8 cellular contexts compared by ENCODE assay signal in the genomic region with DNA sequence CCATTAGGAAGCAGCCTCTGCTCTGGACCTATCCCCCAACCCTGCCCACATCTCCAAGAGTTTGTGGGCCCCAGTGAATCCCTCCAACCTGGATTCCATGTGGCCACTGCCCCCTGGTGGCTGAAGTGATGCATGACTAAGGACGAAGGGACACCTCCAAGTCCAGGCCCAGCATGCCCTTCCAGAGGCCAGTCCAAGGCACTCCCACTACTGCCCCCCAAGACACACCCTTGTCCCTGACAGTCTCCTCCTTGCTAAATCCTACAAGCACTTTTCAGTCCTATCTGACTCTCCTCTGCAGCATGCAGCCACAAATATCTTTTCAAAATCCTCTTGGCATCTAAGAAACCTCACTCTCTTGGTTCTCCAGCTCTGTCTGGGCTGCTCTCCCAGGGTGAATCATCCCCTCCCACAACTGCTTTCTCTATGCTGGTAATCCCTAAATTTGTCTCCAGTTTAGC. TPM values are rescaled to one million over a fixed set of nuclear protein-coding genes. Genes with fewer than 3 reads are reported as not detected.
DNase-seq lines count a peak whose midpoint lies in the region; ATAC-seq and TF ChIP-seq lines count a peak whose summit lies in the region.

No MANE protein-coding gene starts in this region.

- H3K27ac Mint-ChIP-seq in MCF 10A (ENCODE audit: low read depth, unreplicated experiment): no peak overlapping the region

- no peak for ATAC-seq in GM21528 (IDR thresholded peaks at IDR 0.05; ENCODE audit: low FRiP score, unreplicated experiment)

- intact Hi-C loops in MCF 10A (cut with micrococcal nuclease): loop anchor here (1.0 kb wide), 2 partner anchors 51 to 76 kb away; no protein-coding TSS in a partner anchor

- H3K4me1 Mint-ChIP-seq in MCF 10A (ENCODE audit: insufficient read depth, unreplicated experiment): peaks cover 14% of the 10 kb centered on the region

- no peaks in the 10 kb centered on the region for H3K9me3 Mint-ChIP-seq in MCF 10A (ENCODE audit: unreplicated experiment)

- H3K27ac ChIP-seq in VCaP: no peak overlapping the region

- DNase-seq in SIG-M5 treated with dmso at 0.1 percent for 504 hours (lab: John Stamatoyannopoulos, UW; ENCODE audit: unreplicated experiment) (peak; percentile 40), SIG-M5 (lab: John Stamatoyannopoulos, UW) (no peak), NCI-H2107 (lab: John Stamatoyannopoulos, UW) (peak; percentile 68), MCF 10A (ENCODE audit: unreplicated experiment) (peak; percentile 87), islet precursor cell (peak; percentile 88)
- peak in 3 of 4 experiments; percentile 50 to 65 (median 55) for DNase-seq in stimulated activated CD4-positive, alpha-beta T cell treated with anti-CD3 and anti-CD28 coated beads, Interleukin-1b, Interleukin-23, amount 100 ng/mL, for 24 hours (ENCODE audit: low read depth in 4 of 4, low spot score in 1 of 4)

- BruUV-seq in MCF 10A (replicated peaks; lab: Mats Ljungman, UMichigan): no TSS peak

- TF ChIP-seq CTCF in VCaP (conservative IDR thresholded peaks at IDR 0.05) (peak; percentile 86), MCF 10A (IDR thresholded peaks at IDR 0.05; ENCODE audit: unreplicated experiment) (peak; percentile 89)

- POLR2A ChIA-PET in MCF 10A (lab: Yijun Ruan, JAX): no interaction called here

- no peak overlapping the region for H3K4me3 Mint-ChIP-seq in MCF 10A (ENCODE audit: unreplicated experiment)

- peaks cover 12% of the 10 kb centered on the region for H3K27me3 Mint-ChIP-seq in MCF 10A (ENCODE audit: insufficient read depth, unreplicated experiment)

- CTCF ChIA-PET in MCF 10A (lab: Yijun Ruan, JAX): interaction anchor here (0.6 to 5.7 kb wide), 27 partner anchors 9 to 243 kb away, joined by 3 to 61 read pairs (median 5); partner anchors contain the start of gene POU2F2

- no peaks in the 10 kb centered on the region for H3K36me3 Mint-ChIP-seq in MCF 10A (ENCODE audit: insufficient read depth, unreplicated experiment)

RNA-seq across cellular contexts. Expression of gene DEDD2, which starts 33.0 kb away (rescaled TPM):
- 28.5 and 31.2 TPM in 2 replicates for total RNA-seq in MCF 10A (2022)

RNA-seq across cellular contexts. Expression of gene ZNF526, which starts 35.7 kb away (rescaled TPM):
- 11.5 and 12.3 TPM in 2 replicates for total RNA-seq in MCF 10A (2022)

RNA-seq across cellular contexts. Expression of gene POU2F2, which starts 52.2 kb away (rescaled TPM):
- 0.49 and 0.70 TPM in 2 replicates for total RNA-seq in MCF 10A (2022)

RNA-seq across cellular contexts. Expression of gene GSK3A, which starts 58.0 kb away (rescaled TPM):
- total RNA-seq in MCF 10A (2022): 53.5 and 54.5 TPM in 2 replicates
